ENCODE assay signal across 14 cellular contexts in genomic region chr13:77928909-77929308, GRCh38. TPM values are rescaled to one million over a fixed set of nuclear protein-coding genes. Genes with fewer than 3 reads are reported as not detected.
A peak's percentile ranks its signal among the peaks of the same experiment; 100 is the strongest.
DNase-seq lines count a peak whose midpoint lies in the region; ATAC-seq, FAIRE-seq and TF ChIP-seq lines count a peak whose summit lies in the region.
"Had no signal": no experiment of that assay in that cellular context is flagged by ENCODE, and none has a peak within 500 bp of the region (broad histone marks: within the 10 kb centered on the region; RNA-seq: fewer than 3 reads in every experiment).

No MANE protein-coding gene starts in this region.

- no peaks in the 10 kb centered on the region for H3K4me1 ChIP-seq in mammary epithelial cell (ENCODE audit: insufficient read depth, low read length)
- H3K4me1 ChIP-seq in osteoblast (ENCODE audit: insufficient read depth, low read length): no peaks in the 10 kb centered on the region
- H3K4me1 ChIP-seq in SK-N-SH (ENCODE audit: control insufficient read depth in 1 of 2, insufficient read depth in 2 of 2, low read depth in 1 of 2, low read length in 1 of 2): no peaks in the 10 kb centered on the region

- dilution Hi-C loops in mammary epithelial cell (cut with HindIII; ENCODE audit: low sequenced_read_pairs): no loop called here

- H3K36me3 ChIP-seq in mammary epithelial cell (ENCODE audit: insufficient read depth, low read length) (no peaks in the 10 kb centered on the region), osteoblast (ENCODE audit: insufficient read depth, low read length) (no peaks in the 10 kb centered on the region), SK-N-SH (replicated peaks in 1 of 2; ENCODE audit: control insufficient read depth in 1 of 2, insufficient read depth in 2 of 2, low read length in 1 of 2) (no peaks in the 10 kb centered on the region)

- H3K4me2 ChIP-seq in mammary epithelial cell (ENCODE audit: insufficient read depth, low read depth, low read length) (peak overlapping the region; percentile 16), osteoblast (ENCODE audit: insufficient read depth, low read length) (no peak overlapping the region), SK-N-SH (no peak overlapping the region)

- no peak overlapping the region for H3K27ac ChIP-seq in mammary epithelial cell (ENCODE audit: insufficient read depth, low read depth, low read length)
- H3K27ac ChIP-seq in osteoblast (ENCODE audit: low read depth, low read length): no peak overlapping the region
- H3K27ac ChIP-seq in SK-N-SH (ENCODE audit: low read depth in 2 of 2, low read length in 1 of 2): no peak overlapping the region

- H3K79me2 ChIP-seq in mammary epithelial cell (ENCODE audit: insufficient read depth, low read length): no peaks in the 10 kb centered on the region
- no peaks in the 10 kb centered on the region for H3K79me2 ChIP-seq in osteoblast (ENCODE audit: insufficient read depth, low read length)
- H3K79me2 ChIP-seq in SK-N-SH (ENCODE audit: insufficient read depth): no peaks in the 10 kb centered on the region

- TF ChIP-seq EP300 in SK-N-SH (IDR thresholded peaks at IDR 0.05; ENCODE audit: borderline replicate concordance in 1 of 2, low read depth in 1 of 2, low read length in 1 of 2): no peak

- ATAC-seq in GM21390 (IDR thresholded peaks at IDR 0.05; ENCODE audit: unreplicated experiment): peak; percentile 89
- peak; percentile 88 for ATAC-seq in HG03159 (IDR thresholded peaks at IDR 0.05; ENCODE audit: unreplicated experiment)

- no TSS peak for BruUV-seq in mammary epithelial cell (replicated peaks; lab: Mats Ljungman, UMichigan)

- H3K4me3 ChIP-seq in mammary epithelial cell (replicated peaks in 1 of 3; ENCODE audit: insufficient read depth in 1 of 3, low read depth in 2 of 3, low read length in 3 of 3) (no peak overlapping the region), osteoblast (ENCODE audit: insufficient read depth, low read length) (no peak overlapping the region), SK-N-SH (ENCODE audit: low read depth in 2 of 2, low read length in 1 of 2) (no peak overlapping the region)

- DNase-seq in GM18507 (ENCODE audit: extremely low spot score, insufficient read length, low read depth): no peak
- peak; percentile 2 for DNase-seq in mammary epithelial cell
- DNase-seq in osteoblast (ENCODE audit: insufficient read length, low spot score, missing footprints): no peak
- DNase-seq in COLO668 (lab: John Stamatoyannopoulos, UW; ENCODE audit: unreplicated experiment): no peak
- DNase-seq in SK-N-SH: no peak
- DNase-seq in activated naive CD4-positive, alpha-beta T cell treated with anti-CD3 and anti-CD28 coated beads, Interleukin-2, amount 50 U/mL, for 16 hours: no peak
- DNase-seq: glutamatergic neuron, Karpas-422, nucleus accumbens, T-helper 9 cell had no signal

- POLR2A ChIA-PET in SK-N-SH (lab: Yijun Ruan, JAX): no interaction called here

- TF ChIP-seq CTCF in mammary epithelial cell (conservative IDR thresholded peaks at IDR 0.05 in 1 of 2, IDR thresholded peaks at IDR 0.05 in 1 of 2; ENCODE audit: extremely low read depth in 1 of 2, insufficient read depth in 1 of 2, low read depth in 1 of 2, low read length in 2 of 2) (no peak), osteoblast (IDR thresholded peaks at IDR 0.05; ENCODE audit: extremely low read depth, low read depth, low read length) (no peak), SK-N-SH (IDR thresholded peaks at IDR 0.05) (no peak)

- no peak for TF ChIP-seq RAD21 in SK-N-SH (IDR thresholded peaks at IDR 0.05; ENCODE audit: low read length)

- H3K27me3 ChIP-seq in mammary epithelial cell (ENCODE audit: insufficient read depth, low read length): no peaks in the 10 kb centered on the region
- no peaks in the 10 kb centered on the region for H3K27me3 ChIP-seq in osteoblast (ENCODE audit: insufficient read depth, low read length)
- H3K27me3 ChIP-seq in SK-N-SH (ENCODE audit: insufficient read depth): no peaks in the 10 kb centered on the region

- H2AFZ ChIP-seq in mammary epithelial cell (ENCODE audit: low read depth, low read length) (no peak overlapping the region), osteoblast (ENCODE audit: low read length) (no peak overlapping the region), SK-N-SH (ENCODE audit: low read depth) (no peak overlapping the region)

- WGBS in mammary epithelial cell (ENCODE audit: low coverage, missing lambda C conversion rate): 6% methylated on average over 2 of the region's 2 CpGs
- WGBS in SK-N-SH (ENCODE audit: low lambda C conversion rate): 0% methylated on average over 2 of the region's 2 CpGs

- H4K20me1 ChIP-seq in mammary epithelial cell (ENCODE audit: insufficient read depth, low read length): no peaks in the 10 kb centered on the region
- H4K20me1 ChIP-seq in osteoblast (ENCODE audit: insufficient read depth, low read length): no peaks in the 10 kb centered on the region
- no peaks in the 10 kb centered on the region for H4K20me1 ChIP-seq in SK-N-SH (ENCODE audit: insufficient read depth)

- H3K9ac ChIP-seq in mammary epithelial cell (ENCODE audit: insufficient read depth, low read length): no peak overlapping the region
- H3K9ac ChIP-seq in SK-N-SH: no peak overlapping the region

- CTCF ChIA-PET in mammary epithelial cell (lab: Charles Lee; ENCODE audit: low non-redundant PET): no interaction called here
- CTCF ChIA-PET in SK-N-SH (lab: Yijun Ruan, JAX): no interaction called here

- H3K9me3 ChIP-seq in mammary epithelial cell (replicated peaks; ENCODE audit: insufficient read depth, low read length): no peaks in the 10 kb centered on the region
- no peaks in the 10 kb centered on the region for H3K9me3 ChIP-seq in osteoblast (ENCODE audit: low read depth, low read length)
- no peaks in the 10 kb centered on the region for H3K9me3 ChIP-seq in SK-N-SH

- FAIRE-seq in GM18507 (lab: Jason Lieb, UNC): peak; percentile 86
- FAIRE-seq: astrocyte had no signal

- intact Hi-C loops in mammary epithelial cell (cut with micrococcal nuclease): no loop called here

- in situ Hi-C loops in mammary epithelial cell (cut with MboI; ENCODE audit: low sequenced_read_pairs in 2 of 2): no loop called here

- no peaks in the 10 kb centered on the region for H3F3A ChIP-seq in SK-N-SH (replicated peaks; ENCODE audit: insufficient read depth)

- no peaks in the 10 kb centered on the region for H3K9me2 ChIP-seq in SK-N-SH

TF ChIP-seq in SK-N-SH, 30 proteins besides CTCF, POLR2A, EP300 and RAD21:
- no peak for TF ChIP-seq TAF1 (IDR thresholded peaks at IDR 0.05; ENCODE audit: borderline replicate concordance, low read depth, low read length)
- TF ChIP-seq NRF1 (IDR thresholded peaks at IDR 0.05; ENCODE audit: low read depth, low read length): no peak
- TF ChIP-seq MAX (IDR thresholded peaks at IDR 0.05; ENCODE audit: low read depth): no peak
- no peak for TF ChIP-seq REST (IDR thresholded peaks at IDR 0.05; ENCODE audit: low read depth, low read length)
- TF ChIP-seq RXRA (IDR thresholded peaks at IDR 0.05; ENCODE audit: borderline replicate concordance, low read depth): no peak
TF ChIP-seq in SK-N-SH: peak in this region for 0.

RNA-seq across cellular contexts. Expression of gene EDNRB, which starts 10.3 kb away (rescaled TPM):
- total RNA-seq in mammary epithelial cell (under 1 TPM in 1 of 2 donors, not detected in 1; 0.83 TPM), osteoblast (under 0.01 and 0.29 TPM in 2 replicates)
- polyA plus RNA-seq in mammary epithelial cell (0.03 TPM), SK-N-SH (2012; rRNA removed) (not detected in 2 replicates)
- not detected for polyA minus RNA-seq in mammary epithelial cell
- not detected in 2 replicates for polyA plus RNA-seq in SK-N-SH (2012; cell fraction: cytosol; rRNA removed)
- 0.04 TPM in 1 of 2 replicates, not detected in the other for polyA plus RNA-seq in SK-N-SH (2012; cell fraction: nucleus; rRNA removed)
- total RNA-seq: G401 had no signal
